ENCODE assay signal across 12 cellular contexts in genomic region chr7:45846536-45846935, GRCh38. TPM values are rescaled to one million over a fixed set of nuclear protein-coding genes. Genes with fewer than 3 reads are reported as not detected.
"Had no signal": no experiment of that assay in that cellular context is flagged by ENCODE, and none has a peak within 500 bp of the region (broad histone marks: within the 10 kb centered on the region; RNA-seq: fewer than 3 reads in every experiment).

No MANE protein-coding gene starts in this region.

RNA-seq across cellular contexts. Expression of gene CCDC201, which starts 26.3 kb away (rescaled TPM):
- total RNA-seq: activated CD4-positive, alpha-beta memory T cell treated with anti-CD3 and anti-CD28 coated beads, Interleukin-2, amount 10 ng/mL, durations not matched to agents 7 days and 5 days; activated CD4-positive, alpha-beta T cell treated with anti-CD3 and anti-CD28 coated beads for 36 hours; activated CD4-positive, alpha-beta T cell treated with anti-CD3 and anti-CD28 coated beads, Interleukin-2, amount 10 ng/mL, durations not matched to agents 7 days and 5 days; activated CD8-positive, alpha-beta memory T cell treated with anti-CD3 and anti-CD28 coated beads, Interleukin-2, amount 10 ng/mL, durations not matched to agents 7 days and 5 days; activated CD8-positive, alpha-beta T cell treated with anti-CD3 and anti-CD28 coated beads, Interleukin-2, amount 10 ng/mL, durations not matched to agents 7 days and 5 days; activated naive CD8-positive, alpha-beta T cell treated with anti-CD3 and anti-CD28 coated beads, Interleukin-2, amount 10 ng/mL, durations not matched to agents 7 days and 5 days; activated T-helper 2 cell treated with anti-CD3 and anti-CD28 coated beads, Interferon-gamma antibody, Interleukin-2, Interleukin-4, amounts not matched to agents 10 μg/mL and 5 μg/mL and 100 μg/mL, durations not matched to agents 14 hours and 24 hours and 36 hours; ascending aorta; cardiac septum; cerebellum; WTC11 had no signal
- polyA plus RNA-seq: adipose tissue had no signal

RNA-seq across cellular contexts. Expression of gene IGFBP1, which starts 41.8 kb away (rescaled TPM):
- total RNA-seq: activated CD4-positive, alpha-beta memory T cell treated with anti-CD3 and anti-CD28 coated beads, Interleukin-2, amount 10 ng/mL, durations not matched to agents 7 days and 5 days; activated CD4-positive, alpha-beta T cell treated with anti-CD3 and anti-CD28 coated beads for 36 hours; activated CD4-positive, alpha-beta T cell treated with anti-CD3 and anti-CD28 coated beads, Interleukin-2, amount 10 ng/mL, durations not matched to agents 7 days and 5 days; activated CD8-positive, alpha-beta memory T cell treated with anti-CD3 and anti-CD28 coated beads, Interleukin-2, amount 10 ng/mL, durations not matched to agents 7 days and 5 days; activated CD8-positive, alpha-beta T cell treated with anti-CD3 and anti-CD28 coated beads, Interleukin-2, amount 10 ng/mL, durations not matched to agents 7 days and 5 days; activated naive CD8-positive, alpha-beta T cell treated with anti-CD3 and anti-CD28 coated beads, Interleukin-2, amount 10 ng/mL, durations not matched to agents 7 days and 5 days; activated T-helper 2 cell treated with anti-CD3 and anti-CD28 coated beads, Interferon-gamma antibody, Interleukin-2, Interleukin-4, amounts not matched to agents 10 μg/mL and 5 μg/mL and 100 μg/mL, durations not matched to agents 14 hours and 24 hours and 36 hours; ascending aorta; cardiac septum had no signal
